12 cellular contexts compared by ENCODE assay signal in genomic region chr1:111669268-111669667, GRCh38. TPM values are rescaled to one million over a fixed set of nuclear protein-coding genes. Genes with fewer than 3 reads are reported as not detected.
DNase-seq lines count a peak whose midpoint lies in the region; ATAC-seq, FAIRE-seq and TF ChIP-seq lines count a peak whose summit lies in the region.
"Had no signal": no experiment of that assay in that cellular context is flagged by ENCODE, and none has a peak within 500 bp of the region (broad histone marks: within the 10 kb centered on the region; RNA-seq: fewer than 3 reads in every experiment).

No MANE protein-coding gene starts in this region.

- no peaks in the 10 kb centered on the region for H3K9me3 Mint-ChIP-seq in activated T-cell treated with anti-CD3 and anti-CD28 coated beads, Interleukin-2, amount 50 U/mL, for 72 hours
- H3K9me3 Mint-ChIP-seq in stimulated activated naive B cell treated with anti-CD40 and anti-IgM and Interleukin-4, amounts not matched to agents 10 μg/mL and 1 μg/mL and 100 μg/mL, for 72 hours = no peaks in the 10 kb centered on the region

- no peaks in the 10 kb centered on the region for H3K27me3 Mint-ChIP-seq in activated T-cell treated with anti-CD3 and anti-CD28 coated beads, Interleukin-2, amount 50 U/mL, for 72 hours (ENCODE audit: low read depth)
- H3K27me3 Mint-ChIP-seq in stimulated activated naive B cell treated with anti-CD40 and anti-IgM and Interleukin-4, amounts not matched to agents 10 μg/mL and 1 μg/mL and 100 μg/mL, for 72 hours = no peaks in the 10 kb centered on the region
- H3K27me3 Mint-ChIP-seq: activated naive CD8-positive, alpha-beta T cell treated with anti-CD3 and anti-CD28 coated beads, Interleukin-2, amount 10 ng/mL, durations not matched to agents 7 days and 5 days had no signal

- TF ChIP-seq CTCF in VCaP (conservative IDR thresholded peaks at IDR 0.05) = no peak

- peak overlapping the region; percentile 86 for H3K27ac Mint-ChIP-seq in activated T-cell treated with anti-CD3 and anti-CD28 coated beads, Interleukin-2, amount 50 U/mL, for 72 hours
- peak overlapping the region; percentile 62 for H3K27ac Mint-ChIP-seq in stimulated activated naive B cell treated with anti-CD40 and anti-IgM and Interleukin-4, amounts not matched to agents 10 μg/mL and 1 μg/mL and 100 μg/mL, for 72 hours
- H3K27ac Mint-ChIP-seq: activated naive CD8-positive, alpha-beta T cell treated with anti-CD3 and anti-CD28 coated beads, Interleukin-2, amount 10 ng/mL, durations not matched to agents 7 days and 5 days had no signal

- no peak overlapping the region for H3K4me3 Mint-ChIP-seq in activated T-cell treated with anti-CD3 and anti-CD28 coated beads, Interleukin-2, amount 50 U/mL, for 72 hours
- peak overlapping the region in 1 of 2 donors; percentile 8 for H3K4me3 Mint-ChIP-seq in stimulated activated naive B cell treated with anti-CD40 and anti-IgM and Interleukin-4, amounts not matched to agents 10 μg/mL and 1 μg/mL and 100 μg/mL, for 72 hours
- H3K4me3 Mint-ChIP-seq: activated naive CD8-positive, alpha-beta T cell treated with anti-CD3 and anti-CD28 coated beads, Interleukin-2, amount 10 ng/mL, durations not matched to agents 7 days and 5 days had no signal

- ATAC-seq in activated T-cell treated with anti-CD3 and anti-CD28 coated beads, Interleukin-2, amount 50 U/mL, for 72 hours (replicated peaks in 1 of 2) = no peak
- no peak for ATAC-seq in stimulated activated naive B cell treated with anti-CD40 and anti-IgM and Interleukin-4, amounts not matched to agents 10 μg/mL and 1 μg/mL and 100 μg/mL, for 72 hours (replicated peaks)
- ATAC-seq in HG02870 (IDR thresholded peaks at IDR 0.05; ENCODE audit: unreplicated experiment) = no peak

- peaks cover 7 to 21% of the 10 kb centered on the region in 2 donors for H3K36me3 Mint-ChIP-seq in activated T-cell treated with anti-CD3 and anti-CD28 coated beads, Interleukin-2, amount 50 U/mL, for 72 hours (ENCODE audit: insufficient read depth in 2 of 2)
- H3K36me3 Mint-ChIP-seq in stimulated activated naive B cell treated with anti-CD40 and anti-IgM and Interleukin-4, amounts not matched to agents 10 μg/mL and 1 μg/mL and 100 μg/mL, for 72 hours = peaks cover 38 to 62% of the 10 kb centered on the region in 2 donors

- H3K4me1 Mint-ChIP-seq in activated T-cell treated with anti-CD3 and anti-CD28 coated beads, Interleukin-2, amount 50 U/mL, for 72 hours (ENCODE audit: low read depth) = peaks cover 63% of the 10 kb centered on the region
- H3K4me1 Mint-ChIP-seq in stimulated activated naive B cell treated with anti-CD40 and anti-IgM and Interleukin-4, amounts not matched to agents 10 μg/mL and 1 μg/mL and 100 μg/mL, for 72 hours = peaks cover 35 to 81% of the 10 kb centered on the region in 2 donors

- 0 out of 2 replicates have a peak overlapping the region, but pooled peaks have one; percentile 8 for H3K27ac ChIP-seq in VCaP

- DNase-seq in activated T-cell treated with anti-CD3 and anti-CD28 coated beads, Interleukin-2, amount 50 U/mL, for 72 hours = no peak
- DNase-seq in activated T-cell treated with anti-CD3 and anti-CD28 coated beads, Interleukin-2, amount 50 U/mL, for 1 hour = no peak
- DNase-seq in fibroblast of gingiva (ENCODE audit: low read depth) (peak; percentile 27), frontal cortex (ENCODE audit: low spot score in 2 of 2) (no peak), NCI-H2081 (lab: John Stamatoyannopoulos, UW) (no peak)
- DNase-seq in stimulated activated naive B cell treated with anti-CD40 and anti-IgM and Interleukin-4, amounts not matched to agents 10 μg/mL and 1 μg/mL and 100 μg/mL, for 72 hours = no peak
- DNase-seq: activated CD4-positive, alpha-beta T cell treated with anti-CD3 and anti-CD28 coated beads for 48 hours; activated naive CD8-positive, alpha-beta T cell treated with anti-CD3 and anti-CD28 coated beads, Interleukin-2, amount 10 ng/mL, durations not matched to agents 7 days and 5 days; foreskin fibroblast had no signal

- FAIRE-seq in frontal cortex (lab: Jason Lieb, UNC) = no peak
- FAIRE-seq: urothelium cell line had no signal

RNA-seq across cellular contexts. Expression of gene RAP1A, which starts 49.7 kb away (rescaled TPM):
- 100 to 1,000 TPM; 216 TPM for total RNA-seq in activated T-cell treated with anti-CD3 and anti-CD28 coated beads, Interleukin-2, amount 50 U/mL, for 72 hours
- 35.1 TPM for total RNA-seq in frontal cortex
